ENCODE assay signal across 18 cellular contexts in the genomic region with DNA sequence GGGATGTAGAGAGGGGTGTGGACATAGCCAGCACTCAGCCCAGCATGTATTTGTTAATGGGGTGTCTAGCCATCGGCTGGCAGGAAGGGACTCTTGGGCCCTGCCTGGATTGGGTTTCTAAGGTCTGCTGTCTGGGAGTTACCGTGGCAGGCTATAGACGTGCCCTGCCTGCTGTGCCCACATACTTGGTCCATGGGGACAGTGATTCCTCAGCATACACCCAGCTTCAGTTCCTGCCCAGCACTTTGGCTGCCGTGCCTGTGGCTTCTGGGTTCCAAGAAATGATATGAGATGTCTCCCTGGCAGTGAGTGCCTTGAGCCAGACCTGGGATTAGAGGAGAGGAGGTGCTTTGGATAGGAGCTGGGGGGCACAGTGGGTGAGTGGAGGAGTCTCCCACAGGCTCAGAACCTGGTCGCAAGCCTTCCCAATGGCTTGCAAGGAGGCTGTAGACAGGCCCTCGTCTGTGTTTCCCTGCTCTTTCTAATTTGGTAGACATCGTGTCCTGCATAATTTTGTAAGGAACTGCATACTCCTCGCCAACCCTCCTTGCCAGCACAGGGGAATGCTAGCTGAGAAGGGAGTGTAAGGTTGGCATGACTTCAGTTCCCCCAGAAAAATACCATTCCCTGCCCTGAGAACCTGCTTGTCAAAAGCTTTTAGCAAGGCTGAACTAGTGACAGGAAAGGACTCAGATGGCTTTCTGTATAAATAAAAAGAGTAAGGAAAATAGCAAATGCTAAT.
A peak's percentile ranks its signal among the peaks of the same experiment; 100 is the strongest.
DNase-seq lines count a peak whose midpoint lies in the region; ATAC-seq and TF ChIP-seq lines count a peak whose summit lies in the region.
"Had no signal": no experiment of that assay in that cellular context is flagged by ENCODE, and none has a peak within 500 bp of the region (broad histone marks: within the 10 kb centered on the region; RNA-seq: fewer than 3 reads in every experiment).

No MANE protein-coding gene starts in this region.

- no peak overlapping the region for H3K4me3 ChIP-seq in Loucy (ENCODE audit: low read length, poor library complexity, severe bottlenecking)
- H3K4me3 ChIP-seq in coronary artery, result no peak overlapping the region
- H3K4me3 ChIP-seq: K562, spleen had no signal

- 0 out of 2 replicates have a peak overlapping the region, but pooled peaks have one; percentile 34 for H2AFZ ChIP-seq in Loucy (ENCODE audit: low read length)

- H4K20me1 ChIP-seq in Loucy (ENCODE audit: insufficient read depth, low read length, poor library complexity, severe bottlenecking), result no peaks in the 10 kb centered on the region

- H3F3A ChIP-seq in Loucy (ENCODE audit: low read depth), result no peaks in the 10 kb centered on the region

- TF ChIP-seq CTCF in Loucy (conservative IDR thresholded peaks at IDR 0.05; ENCODE audit: low read length) (no peak), coronary artery (IDR thresholded peaks at IDR 0.05) (no peak)

- no peak for ATAC-seq in HG03342 (IDR thresholded peaks at IDR 0.05; ENCODE audit: unreplicated experiment)
- ATAC-seq: K562, left cardiac atrium, T-cell had no signal

- no peaks in the 10 kb centered on the region for H3K79me2 ChIP-seq in Loucy (ENCODE audit: insufficient read depth, low read length)

- H3K9me3 ChIP-seq in Loucy (ENCODE audit: insufficient read depth, low read depth, low read length), result no peaks in the 10 kb centered on the region
- H3K9me3 ChIP-seq: spleen had no signal

- H3K27me3 ChIP-seq in Loucy (ENCODE audit: insufficient read depth, low read length, poor library complexity, severe bottlenecking), result no peaks in the 10 kb centered on the region

- H3K27ac ChIP-seq in coronary artery, result peak overlapping the region; percentile 67 to 69
- H3K27ac ChIP-seq: spleen had no signal

- no peaks in the 10 kb centered on the region for H3K36me3 ChIP-seq in Loucy (ENCODE audit: insufficient read depth, low read length)
- H3K36me3 ChIP-seq: spleen had no signal

- H3K4me1 ChIP-seq in Loucy (ENCODE audit: insufficient read depth, low read length, poor library complexity, severe bottlenecking), result peaks cover 10% of the 10 kb centered on the region

- H3K9ac ChIP-seq in Loucy (ENCODE audit: low read depth, low read length, poor library complexity, severe bottlenecking), result no peak overlapping the region

- H3K4me2 ChIP-seq in Loucy (ENCODE audit: low read depth, low read length, poor library complexity, severe bottlenecking), result no peak overlapping the region

- no peaks in the 10 kb centered on the region for H3K9me2 ChIP-seq in Loucy (replicated peaks; ENCODE audit: low read depth, low read length)

- DNase-seq in coronary artery (ENCODE audit: low spot score) (no peak), pons (ENCODE audit: low spot score) (peak; percentile 70), superior temporal gyrus (ENCODE audit: extremely low spot score) (peak; percentile 58), NCI-H82 treated with DMSO at 0.1 percent for 48 hours (lab: John Stamatoyannopoulos, UW; ENCODE audit: unreplicated experiment) (no peak)
- DNase-seq in activated CD4-positive, CD25-positive, alpha-beta regulatory T cell (lab: John Stamatoyannopoulos, UW), result no peak
- DNase-seq: activated CD4-positive, alpha-beta T cell treated with anti-CD3 and anti-CD28 coated beads for 4 hours; activated naive CD8-positive, alpha-beta T cell treated with anti-CD3 and anti-CD28 coated beads, Interleukin-2, amount 10 ng/mL, durations not matched to agents 7 days and 5 days; DMS79 treated with DMSO at 0.1 percent for 48 hours; effector CD8-positive, alpha-beta T cell; left cardiac atrium; NCI-H1694 treated with DMSO at 0.1 percent for 48 hours; SHP77 treated with DMSO at 0.1 percent for 48 hours; spleen; stimulated activated CD4-positive, alpha-beta T cell treated with anti-CD3 and anti-CD28 coated beads, Interleukin-4, amount 100 ng/mL, for 4 hours; T-cell had no signal

Comparison
In these comparisons a context has a peak if more than half of its experiments do, and no peak if none do; other contexts are left out.
1. DNase-seq: peak in pons (single experiment) and superior temporal gyrus (single experiment); none in coronary artery (single experiment), activated CD4-positive, CD25-positive, alpha-beta regulatory T cell (0 of 4) and NCI-H82 treated with DMSO at 0.1 percent for 48 hours (single experiment).